Comparison of ENCODE assay signal across 13 cellular contexts in the genomic region with DNA sequence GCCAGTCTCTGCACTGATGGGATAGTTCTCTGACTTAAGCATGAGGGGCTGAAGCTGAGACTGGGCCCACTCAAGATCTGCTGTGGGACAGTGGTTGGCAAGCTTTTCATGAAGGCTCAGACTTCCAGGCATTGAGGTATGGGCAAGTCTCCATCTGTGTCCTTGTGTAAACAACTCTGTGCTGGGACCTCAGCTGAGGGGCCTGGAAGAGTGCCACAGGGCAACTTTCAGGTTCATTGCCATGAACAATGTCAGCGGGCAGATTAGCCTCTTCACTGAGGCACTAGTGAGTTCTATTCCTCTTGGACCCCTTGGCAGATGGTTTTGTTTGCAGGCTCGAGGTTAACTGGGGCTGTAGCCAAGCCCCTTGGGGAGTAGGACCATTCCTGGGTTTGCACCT.
DNase-seq lines count a peak whose midpoint lies in the region; ATAC-seq lines count a peak whose summit lies in the region.
"Had no signal": no experiment of that assay in that cellular context is flagged by ENCODE, and none has a peak within 500 bp of the region (broad histone marks: within the 10 kb centered on the region; RNA-seq: fewer than 3 reads in every experiment).

No MANE protein-coding gene starts in this region.

- DNase-seq in Ammon's horn (ENCODE audit: low spot score) (peak; percentile 4), NCI-H69 (lab: John Stamatoyannopoulos, UW) (peak; percentile 26), globus pallidus (ENCODE audit: low spot score) (peak; percentile 24), pons (ENCODE audit: low spot score) (peak; percentile 5), HK-2 (ENCODE audit: unreplicated experiment) (no peak)
- DNase-seq: CD4-positive, alpha-beta memory T cell; DMS153; DMS79; GDM1 had no signal

- ATAC-seq in HG02970 (IDR thresholded peaks at IDR 0.05; ENCODE audit: low FRiP score, unreplicated experiment) (no peak), GM18498 (IDR thresholded peaks at IDR 0.05; ENCODE audit: unreplicated experiment) (no peak), HG03469 (IDR thresholded peaks at IDR 0.05; ENCODE audit: unreplicated experiment) (no peak)
- ATAC-seq: A549 had no signal
